ENCODE assay signal across 8 cellular contexts in the genomic region with DNA sequence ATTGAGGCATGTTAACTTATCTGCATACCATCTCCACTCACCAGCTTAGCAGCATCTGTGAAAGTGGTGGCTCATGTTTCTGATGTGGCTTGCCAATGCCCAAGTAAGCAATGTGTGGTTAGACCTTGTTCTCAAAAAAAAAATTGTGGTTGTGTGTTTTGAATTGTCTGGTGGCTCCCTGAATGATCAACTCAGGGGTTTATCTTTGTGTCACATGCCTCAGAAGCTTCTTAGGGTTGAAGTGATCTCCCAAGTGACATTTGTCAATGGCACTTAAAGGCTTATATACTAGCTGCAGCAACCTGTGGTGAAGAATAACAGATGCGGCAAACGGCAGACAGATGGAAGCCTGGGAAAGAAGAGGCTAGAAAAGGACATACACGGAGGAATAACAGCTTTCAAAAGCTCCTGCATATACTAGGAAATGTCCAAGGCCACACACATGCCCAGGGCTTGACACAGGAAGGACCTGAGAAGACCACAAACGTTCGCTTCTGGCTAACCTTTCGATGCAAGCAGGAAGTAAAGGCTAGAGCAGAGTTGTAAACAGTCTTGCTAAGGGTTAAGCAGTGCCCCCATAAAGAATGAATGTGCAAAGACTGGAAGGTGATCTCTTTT. TPM values are rescaled to one million over a fixed set of nuclear protein-coding genes. Genes with fewer than 3 reads are reported as not detected.
DNase-seq lines count a peak whose midpoint lies in the region; ATAC-seq and TF ChIP-seq lines count a peak whose summit lies in the region.

No MANE protein-coding gene starts in this region.

- peak; percentile 83 for DNase-seq in CMK (ENCODE audit: low read depth)
- no peak for DNase-seq in WTC11 (ENCODE audit: low spot score)
- peak; percentile 47 for DNase-seq in germinal center (ENCODE audit: low spot score)
- no peak for DNase-seq in testis
- no peak for DNase-seq in ascending aorta (ENCODE audit: low spot score in 2 of 2)
- DNase-seq in esophagus muscularis mucosa (ENCODE audit: extremely low spot score), result no peak

- H3K27me3 ChIP-seq in testis (no peaks in the 10 kb centered on the region), ascending aorta (no peaks in the 10 kb centered on the region), esophagus muscularis mucosa (no peaks in the 10 kb centered on the region)

- H3K4me1 Mint-ChIP-seq in WTC11, result peaks cover 43% of the 10 kb centered on the region

- TF ChIP-seq POLR2A in testis (IDR thresholded peaks at IDR 0.05) (no peak), esophagus muscularis mucosa (IDR thresholded peaks at IDR 0.05; ENCODE audit: low read depth) (no peak)

- H3K4me1 ChIP-seq in testis, result no peaks in the 10 kb centered on the region
- no peaks in the 10 kb centered on the region for H3K4me1 ChIP-seq in ascending aorta
- no peaks in the 10 kb centered on the region for H3K4me1 ChIP-seq in esophagus muscularis mucosa

- CTCF ChIA-PET in WTC11 (lab: Charles Lee), result interaction anchor here (0.8 to 1.5 kb wide), 2 partner anchors 8 to 10 kb away, joined by 3 to 5 read pairs; no protein-coding TSS in a partner anchor

- peak overlapping the region; percentile 12; the same call in 1 of the 2 replicates for H3K27ac Mint-ChIP-seq in WTC11

- peaks cover 4% of the 10 kb centered on the region for H3K36me3 Mint-ChIP-seq in WTC11

- H3K9me3 Mint-ChIP-seq in WTC11, result peaks cover 21% of the 10 kb centered on the region

- no peaks in the 10 kb centered on the region for H3K9me3 ChIP-seq in testis
- peaks cover 0 to 23% of the 10 kb centered on the region in 2 donors for H3K9me3 ChIP-seq in ascending aorta
- peaks cover 0 to 3% (median 2%) of the 10 kb centered on the region in 4 donors for H3K9me3 ChIP-seq in esophagus muscularis mucosa

- H3K36me3 ChIP-seq in testis (ENCODE audit: low read depth, missing control alignments), result no peaks in the 10 kb centered on the region
- H3K36me3 ChIP-seq in ascending aorta, result no peaks in the 10 kb centered on the region
- no peaks in the 10 kb centered on the region for H3K36me3 ChIP-seq in esophagus muscularis mucosa

- intact Hi-C loops in testis (cut with DNase I; ENCODE audit: low total_unique reads), result loop anchor here (5.0 kb wide), 1 partner anchor 538 kb away; no protein-coding TSS in a partner anchor
- intact Hi-C loops in ascending aorta (cut with DNase I), result no loop called here
- intact Hi-C loops in esophagus muscularis mucosa (cut with DNase I), result no loop called here

- no peak for TF ChIP-seq CTCF in WTC11 (IDR thresholded peaks at IDR 0.05)
- TF ChIP-seq CTCF in testis (IDR thresholded peaks at IDR 0.05), result no peak
- no peak for TF ChIP-seq CTCF in ascending aorta (IDR thresholded peaks at IDR 0.05)
- TF ChIP-seq CTCF in esophagus muscularis mucosa (IDR thresholded peaks at IDR 0.05), result no peak

- no peak for TF ChIP-seq EP300 in esophagus muscularis mucosa (IDR thresholded peaks at IDR 0.05)

- POLR2A ChIA-PET in WTC11 (lab: Charles Lee), result no interaction called here

- no peak overlapping the region for H3K27ac ChIP-seq in testis
- H3K27ac ChIP-seq in ascending aorta, result no peak overlapping the region
- no peak overlapping the region for H3K27ac ChIP-seq in esophagus muscularis mucosa (replicated peaks in 1 of 4)

- ATAC-seq in GM19468 (IDR thresholded peaks at IDR 0.05; ENCODE audit: extremely low read depth, unreplicated experiment) (peak; percentile 94), HG03565 (IDR thresholded peaks at IDR 0.05; ENCODE audit: unreplicated experiment) (peak; percentile 92), WTC11 (no peak)

- no peak overlapping the region for H3K4me3 Mint-ChIP-seq in WTC11

- H3K27me3 Mint-ChIP-seq in WTC11 (ENCODE audit: low read depth), result no peaks in the 10 kb centered on the region

- WGBS in testis, 2 donors, result 52 to 69% methylated on average over 6 of the region's 6 CpGs
- WGBS in esophagus muscularis mucosa, result 36% methylated on average over 6 of the region's 6 CpGs

- H3K4me3 ChIP-seq in testis (no peak overlapping the region), ascending aorta (no peak overlapping the region), esophagus muscularis mucosa (no peak overlapping the region)

TF ChIP-seq in WTC11, 78 proteins besides CTCF, POLR2A, EP300 and RAD21:
- no peak for TF ChIP-seq ZNF138 (CRISPR knock-in tag; conservative IDR thresholded peaks at IDR 0.05)
- TF ChIP-seq ZNF219 (CRISPR knock-in tag; IDR thresholded peaks at IDR 0.05; ENCODE audit: borderline replicate concordance), result no peak
- no peak for TF ChIP-seq CREB1 (CRISPR knock-in tag; IDR thresholded peaks at IDR 0.05)
- no peak for TF ChIP-seq NR3C1 (CRISPR knock-in tag; conservative IDR thresholded peaks at IDR 0.05; ENCODE audit: low read depth)
- no peak for TF ChIP-seq NR1H2 (CRISPR knock-in tag; IDR thresholded peaks at IDR 0.05)
- TF ChIP-seq MYBL2 (CRISPR knock-in tag; IDR thresholded peaks at IDR 0.05), result no peak
- no peak for TF ChIP-seq ZNF416 (CRISPR knock-in tag; IDR thresholded peaks at IDR 0.05)
- TF ChIP-seq FOXK1 (CRISPR knock-in tag; IDR thresholded peaks at IDR 0.05), result no peak
- TF ChIP-seq, protein P1, sequence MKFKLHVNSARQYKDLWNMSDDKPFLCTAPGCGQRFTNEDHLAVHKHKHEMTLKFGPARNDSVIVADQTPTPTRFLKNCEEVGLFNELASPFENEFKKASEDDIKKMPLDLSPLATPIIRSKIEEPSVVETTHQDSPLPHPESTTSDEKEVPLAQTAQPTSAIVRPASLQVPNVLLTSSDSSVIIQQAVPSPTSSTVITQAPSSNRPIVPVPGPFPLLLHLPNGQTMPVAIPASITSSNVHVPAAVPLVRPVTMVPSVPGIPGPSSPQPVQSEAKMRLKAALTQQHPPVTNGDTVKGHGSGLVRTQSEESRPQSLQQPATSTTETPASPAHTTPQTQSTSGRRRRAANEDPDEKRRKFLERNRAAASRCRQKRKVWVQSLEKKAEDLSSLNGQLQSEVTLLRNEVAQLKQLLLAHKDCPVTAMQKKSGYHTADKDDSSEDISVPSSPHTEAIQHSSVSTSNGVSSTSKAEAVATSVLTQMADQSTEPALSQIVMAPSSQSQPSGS (CRISPR knock-in tag; IDR thresholded peaks at IDR 0.05; ENCODE audit: borderline replicate concordance, low read depth), result no peak
- TF ChIP-seq TEAD1 (CRISPR knock-in tag; IDR thresholded peaks at IDR 0.05), result no peak

RNA-seq across cellular contexts. Expression of gene FSD1L, which starts 42.2 kb away (rescaled TPM):
- total RNA-seq in WTC11 (2021), result 4.5 to 5.3 TPM (median 4.6 TPM) in 3 replicates
- 10 to 100 TPM in 1 of 2 donors, 1 to 10 TPM in 1; 9.4 to 12.2 TPM for total RNA-seq in testis
- polyA plus RNA-seq in testis (ENCODE audit: insufficient read depth, low read depth, low replicate concordance), result 9.1 TPM
- 0.43 TPM for total RNA-seq in ascending aorta
- total RNA-seq in esophagus muscularis mucosa, result 1 to 10 TPM; 2.2 to 5.4 (median 2.6) TPM

Comparison
In these comparisons a context has a peak if more than half of its experiments do, and no peak if none do; other contexts are left out.
1. DNase-seq: peak in CMK (single experiment) and germinal center (single experiment); none in WTC11 (single experiment), testis (single experiment), ascending aorta (0 of 2) and esophagus muscularis mucosa (single experiment).